8 cellular contexts compared by ENCODE assay signal in the genomic region with DNA sequence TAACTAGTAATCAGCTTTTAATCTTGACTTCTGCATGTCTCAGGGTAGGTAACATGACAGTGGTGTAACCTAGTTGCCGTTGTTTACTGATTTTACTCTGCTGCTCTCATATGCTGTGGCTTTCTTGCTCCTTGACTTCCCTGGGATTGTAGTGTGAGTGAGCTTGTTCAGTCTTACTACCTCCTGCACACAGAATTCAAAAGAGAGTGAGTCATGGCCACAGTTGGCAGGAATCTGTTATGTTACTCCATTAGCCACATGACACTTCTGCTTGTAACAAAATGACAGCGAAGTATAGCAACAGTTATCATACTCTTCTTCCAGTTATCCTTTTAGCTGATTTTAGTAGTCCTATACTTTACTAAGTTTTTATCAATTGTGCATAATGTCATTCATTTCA. TPM values are rescaled to one million over a fixed set of nuclear protein-coding genes. Genes with fewer than 3 reads are reported as not detected.
DNase-seq lines count a peak whose midpoint lies in the region; TF ChIP-seq lines count a peak whose summit lies in the region.

No MANE protein-coding gene starts in this region.

- POLR2A ChIA-PET in SK-N-SH (lab: Yijun Ruan, JAX): no interaction called here

- H4K20me1 ChIP-seq in SK-N-SH (ENCODE audit: insufficient read depth): peaks cover 98% of the 10 kb centered on the region
- peaks cover 100% of the 10 kb centered on the region for H4K20me1 ChIP-seq in smooth muscle cell (ENCODE audit: low read depth)

- H3K9me3 ChIP-seq in SK-N-SH (no peaks in the 10 kb centered on the region), smooth muscle cell (replicated peaks; ENCODE audit: low read depth) (no peaks in the 10 kb centered on the region)

- peaks cover 11 to 26% of the 10 kb centered on the region in 2 experiments for H3K36me3 ChIP-seq in SK-N-SH (replicated peaks in 1 of 2; ENCODE audit: control insufficient read depth in 1 of 2, insufficient read depth in 2 of 2, low read length in 1 of 2)
- H3K36me3 ChIP-seq in smooth muscle cell (ENCODE audit: low read depth): no peaks in the 10 kb centered on the region

- H3K27ac ChIP-seq in SK-N-SH (ENCODE audit: low read depth in 2 of 2, low read length in 1 of 2) (peak overlapping the region; percentile 39 to 78), smooth muscle cell (ENCODE audit: low read depth) (peak overlapping the region; percentile 83)

- H3F3A ChIP-seq in SK-N-SH (replicated peaks; ENCODE audit: insufficient read depth) (peaks cover 22% of the 10 kb centered on the region), smooth muscle cell (ENCODE audit: low read depth) (peaks cover 19% of the 10 kb centered on the region)

- H3K4me1 ChIP-seq in SK-N-SH (ENCODE audit: control insufficient read depth in 1 of 2, insufficient read depth in 2 of 2, low read depth in 1 of 2, low read length in 1 of 2) (peaks cover 12 to 24% of the 10 kb centered on the region in 2 experiments), smooth muscle cell (ENCODE audit: low read depth) (peaks cover 25% of the 10 kb centered on the region)

- H3K4me2 ChIP-seq in SK-N-SH (peak overlapping the region; percentile 33; the same call in 1 of the 2 replicates), smooth muscle cell (peak overlapping the region; percentile 49)

- no peak for TF ChIP-seq EP300 in SK-N-SH (IDR thresholded peaks at IDR 0.05; ENCODE audit: borderline replicate concordance in 1 of 2, low read depth in 1 of 2, low read length in 1 of 2)

- TF ChIP-seq CTCF in SK-N-SH (IDR thresholded peaks at IDR 0.05): no peak
- TF ChIP-seq CTCF in smooth muscle cell (IDR thresholded peaks at IDR 0.05; ENCODE audit: borderline replicate concordance, insufficient read depth, poor library complexity, severe bottlenecking): no peak

- DNase-seq in NCI-H2029 (lab: John Stamatoyannopoulos, UW): peak; percentile 14
- no peak for DNase-seq in NCI-H2029 treated with DMSO at 0.1 percent for 48 hours (lab: John Stamatoyannopoulos, UW)
- DNase-seq in SK-N-SH: no peak
- peak; percentile 75 for DNase-seq in glomerular visceral epithelial cell (ENCODE audit: extremely low spot score)
- no peak for DNase-seq in smooth muscle cell (lab: John Stamatoyannopoulos, UW; ENCODE audit: unreplicated experiment)
- DNase-seq in NCI-H187 treated with DMSO at 0.1 percent for 48 hours (lab: John Stamatoyannopoulos, UW): no peak
- DNase-seq in NCI-H1417 treated with DMSO at 0.1 percent for 48 hours (lab: John Stamatoyannopoulos, UW): no peak
- DNase-seq in NCI-H748 treated with DMSO at 0.1 percent for 48 hours (lab: John Stamatoyannopoulos, UW): no peak

- CTCF ChIA-PET in SK-N-SH (lab: Yijun Ruan, JAX): no interaction called here

- TF ChIP-seq RAD21 in SK-N-SH (IDR thresholded peaks at IDR 0.05; ENCODE audit: low read length): no peak

- no peaks in the 10 kb centered on the region for H3K9me2 ChIP-seq in SK-N-SH

- H2AFZ ChIP-seq in SK-N-SH (ENCODE audit: low read depth) (no peak overlapping the region), smooth muscle cell (ENCODE audit: low read depth) (no peak overlapping the region)

- H3K79me2 ChIP-seq in SK-N-SH (ENCODE audit: insufficient read depth) (peaks cover 100% of the 10 kb centered on the region), smooth muscle cell (ENCODE audit: low read depth) (peaks cover 95% of the 10 kb centered on the region)

- H3K27me3 ChIP-seq in SK-N-SH (ENCODE audit: insufficient read depth): no peaks in the 10 kb centered on the region
- H3K27me3 ChIP-seq in smooth muscle cell (ENCODE audit: low read depth): no peaks in the 10 kb centered on the region

- WGBS in SK-N-SH (ENCODE audit: low lambda C conversion rate): 42% methylated on average over 2 of the region's 2 CpGs
- 31% methylated on average over 2 of the region's 2 CpGs for WGBS in smooth muscle cell (ENCODE audit: low lambda C conversion rate)

- H3K9ac ChIP-seq in SK-N-SH (no peak overlapping the region), smooth muscle cell (ENCODE audit: low read depth) (no peak overlapping the region)

- H3K4me3 ChIP-seq in SK-N-SH (ENCODE audit: low read depth in 2 of 2, low read length in 1 of 2) (no peak overlapping the region), smooth muscle cell (no peak overlapping the region)

TF ChIP-seq in SK-N-SH, 30 proteins besides CTCF, POLR2A, EP300 and RAD21 (continues in another document):
- TF ChIP-seq RXRA (IDR thresholded peaks at IDR 0.05; ENCODE audit: borderline replicate concordance, low read depth) (no peak), GATA2 (CRISPR knock-in tag; IDR thresholded peaks at IDR 0.05) (no peak), TEAD4 (IDR thresholded peaks at IDR 0.05; ENCODE audit: borderline replicate concordance, insufficient read depth) (no peak), GABPA (IDR thresholded peaks at IDR 0.05; ENCODE audit: low read depth) (no peak), MEF2A (IDR thresholded peaks at IDR 0.05; ENCODE audit: borderline replicate concordance, low read depth) (no peak), TCF12 (IDR thresholded peaks at IDR 0.05) (peak; percentile 57), RCOR1 (IDR thresholded peaks at IDR 0.05; ENCODE audit: low read length) (no peak), EZH2phosphoT487 (IDR thresholded peaks at IDR 0.05; ENCODE audit: borderline replicate concordance, low read depth) (no peak), FOXM1 (IDR thresholded peaks at IDR 0.05; ENCODE audit: low read depth) (no peak), FOXJ3 (CRISPR knock-in tag; IDR thresholded peaks at IDR 0.05) (no peak), FOSL2 (IDR thresholded peaks at IDR 0.05; ENCODE audit: borderline replicate concordance, low read depth) (peak; percentile 86), SMC3 (IDR thresholded peaks at IDR 0.05; ENCODE audit: low read depth, low read length) (no peak), JUND (IDR thresholded peaks at IDR 0.05) (peak; percentile 79)
- TF ChIP-seq, protein P1, sequence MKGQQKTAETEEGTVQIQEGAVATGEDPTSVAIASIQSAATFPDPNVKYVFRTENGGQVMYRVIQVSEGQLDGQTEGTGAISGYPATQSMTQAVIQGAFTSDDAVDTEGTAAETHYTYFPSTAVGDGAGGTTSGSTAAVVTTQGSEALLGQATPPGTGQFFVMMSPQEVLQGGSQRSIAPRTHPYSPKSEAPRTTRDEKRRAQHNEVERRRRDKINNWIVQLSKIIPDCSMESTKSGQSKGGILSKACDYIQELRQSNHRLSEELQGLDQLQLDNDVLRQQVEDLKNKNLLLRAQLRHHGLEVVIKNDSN (IDR thresholded peaks at IDR 0.05; ENCODE audit: borderline replicate concordance, low read depth): no peak
- TF ChIP-seq, protein P2, sequence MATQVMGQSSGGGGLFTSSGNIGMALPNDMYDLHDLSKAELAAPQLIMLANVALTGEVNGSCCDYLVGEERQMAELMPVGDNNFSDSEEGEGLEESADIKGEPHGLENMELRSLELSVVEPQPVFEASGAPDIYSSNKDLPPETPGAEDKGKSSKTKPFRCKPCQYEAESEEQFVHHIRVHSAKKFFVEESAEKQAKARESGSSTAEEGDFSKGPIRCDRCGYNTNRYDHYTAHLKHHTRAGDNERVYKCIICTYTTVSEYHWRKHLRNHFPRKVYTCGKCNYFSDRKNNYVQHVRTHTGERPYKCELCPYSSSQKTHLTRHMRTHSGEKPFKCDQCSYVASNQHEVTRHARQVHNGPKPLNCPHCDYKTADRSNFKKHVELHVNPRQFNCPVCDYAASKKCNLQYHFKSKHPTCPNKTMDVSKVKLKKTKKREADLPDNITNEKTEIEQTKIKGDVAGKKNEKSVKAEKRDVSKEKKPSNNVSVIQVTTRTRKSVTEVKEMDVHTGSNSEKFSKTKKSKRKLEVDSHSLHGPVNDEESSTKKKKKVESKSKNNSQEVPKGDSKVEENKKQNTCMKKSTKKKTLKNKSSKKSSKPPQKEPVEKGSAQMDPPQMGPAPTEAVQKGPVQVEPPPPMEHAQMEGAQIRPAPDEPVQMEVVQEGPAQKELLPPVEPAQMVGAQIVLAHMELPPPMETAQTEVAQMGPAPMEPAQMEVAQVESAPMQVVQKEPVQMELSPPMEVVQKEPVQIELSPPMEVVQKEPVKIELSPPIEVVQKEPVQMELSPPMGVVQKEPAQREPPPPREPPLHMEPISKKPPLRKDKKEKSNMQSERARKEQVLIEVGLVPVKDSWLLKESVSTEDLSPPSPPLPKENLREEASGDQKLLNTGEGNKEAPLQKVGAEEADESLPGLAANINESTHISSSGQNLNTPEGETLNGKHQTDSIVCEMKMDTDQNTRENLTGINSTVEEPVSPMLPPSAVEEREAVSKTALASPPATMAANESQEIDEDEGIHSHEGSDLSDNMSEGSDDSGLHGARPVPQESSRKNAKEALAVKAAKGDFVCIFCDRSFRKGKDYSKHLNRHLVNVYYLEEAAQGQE (IDR thresholded peaks at IDR 0.05; ENCODE audit: low read depth, low read length): no peak
- TF ChIP-seq, protein P3, sequence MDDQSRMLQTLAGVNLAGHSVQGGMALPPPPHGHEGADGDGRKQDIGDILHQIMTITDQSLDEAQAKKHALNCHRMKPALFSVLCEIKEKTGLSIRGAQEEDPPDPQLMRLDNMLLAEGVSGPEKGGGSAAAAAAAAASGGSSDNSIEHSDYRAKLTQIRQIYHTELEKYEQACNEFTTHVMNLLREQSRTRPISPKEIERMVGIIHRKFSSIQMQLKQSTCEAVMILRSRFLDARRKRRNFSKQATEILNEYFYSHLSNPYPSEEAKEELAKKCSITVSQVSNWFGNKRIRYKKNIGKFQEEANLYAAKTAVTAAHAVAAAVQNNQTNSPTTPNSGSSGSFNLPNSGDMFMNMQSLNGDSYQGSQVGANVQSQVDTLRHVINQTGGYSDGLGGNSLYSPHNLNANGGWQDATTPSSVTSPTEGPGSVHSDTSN (IDR thresholded peaks at IDR 0.05): peak; percentile 65
- TF ChIP-seq, protein P4, sequence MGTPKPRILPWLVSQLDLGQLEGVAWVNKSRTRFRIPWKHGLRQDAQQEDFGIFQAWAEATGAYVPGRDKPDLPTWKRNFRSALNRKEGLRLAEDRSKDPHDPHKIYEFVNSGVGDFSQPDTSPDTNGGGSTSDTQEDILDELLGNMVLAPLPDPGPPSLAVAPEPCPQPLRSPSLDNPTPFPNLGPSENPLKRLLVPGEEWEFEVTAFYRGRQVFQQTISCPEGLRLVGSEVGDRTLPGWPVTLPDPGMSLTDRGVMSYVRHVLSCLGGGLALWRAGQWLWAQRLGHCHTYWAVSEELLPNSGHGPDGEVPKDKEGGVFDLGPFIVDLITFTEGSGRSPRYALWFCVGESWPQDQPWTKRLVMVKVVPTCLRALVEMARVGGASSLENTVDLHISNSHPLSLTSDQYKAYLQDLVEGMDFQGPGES (IDR thresholded peaks at IDR 0.05; ENCODE audit: low read depth, low read length): no peak
- TF ChIP-seq, protein P5, sequence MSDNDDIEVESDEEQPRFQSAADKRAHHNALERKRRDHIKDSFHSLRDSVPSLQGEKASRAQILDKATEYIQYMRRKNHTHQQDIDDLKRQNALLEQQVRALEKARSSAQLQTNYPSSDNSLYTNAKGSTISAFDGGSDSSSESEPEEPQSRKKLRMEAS (IDR thresholded peaks at IDR 0.05; ENCODE audit: low read depth): peak; percentile 70

RNA-seq across cellular contexts. Expression of a gene that starts 18.8 kb away (rescaled TPM):
- polyA plus RNA-seq in SK-N-SH (2012; rRNA removed) (32.5 and 40.1 TPM in 2 replicates), smooth muscle cell (14.6 and 26.0 TPM in 2 replicates)
- 16.0 and 19.0 TPM in 2 replicates for polyA plus RNA-seq in SK-N-SH (2012; cell fraction: cytosol; rRNA removed)
- 127 and 149 TPM in 2 replicates for polyA plus RNA-seq in SK-N-SH (2012; cell fraction: nucleus; rRNA removed)
- 30.3 and 35.7 TPM in 2 replicates for total RNA-seq in smooth muscle cell

Comparison
In these comparisons a context has a peak if more than half of its experiments do, and no peak if none do; other contexts are left out.
1. DNase-seq: peak in NCI-H2029 (single experiment) and glomerular visceral epithelial cell (single experiment); none in NCI-H2029 treated with DMSO at 0.1 percent for 48 hours (single experiment), SK-N-SH (single experiment), smooth muscle cell (single experiment), NCI-H187 treated with DMSO at 0.1 percent for 48 hours (single experiment), NCI-H1417 treated with DMSO at 0.1 percent for 48 hours (single experiment) and NCI-H748 treated with DMSO at 0.1 percent for 48 hours (single experiment).